ENCODE assay signal across 11 cellular contexts in the genomic region with DNA sequence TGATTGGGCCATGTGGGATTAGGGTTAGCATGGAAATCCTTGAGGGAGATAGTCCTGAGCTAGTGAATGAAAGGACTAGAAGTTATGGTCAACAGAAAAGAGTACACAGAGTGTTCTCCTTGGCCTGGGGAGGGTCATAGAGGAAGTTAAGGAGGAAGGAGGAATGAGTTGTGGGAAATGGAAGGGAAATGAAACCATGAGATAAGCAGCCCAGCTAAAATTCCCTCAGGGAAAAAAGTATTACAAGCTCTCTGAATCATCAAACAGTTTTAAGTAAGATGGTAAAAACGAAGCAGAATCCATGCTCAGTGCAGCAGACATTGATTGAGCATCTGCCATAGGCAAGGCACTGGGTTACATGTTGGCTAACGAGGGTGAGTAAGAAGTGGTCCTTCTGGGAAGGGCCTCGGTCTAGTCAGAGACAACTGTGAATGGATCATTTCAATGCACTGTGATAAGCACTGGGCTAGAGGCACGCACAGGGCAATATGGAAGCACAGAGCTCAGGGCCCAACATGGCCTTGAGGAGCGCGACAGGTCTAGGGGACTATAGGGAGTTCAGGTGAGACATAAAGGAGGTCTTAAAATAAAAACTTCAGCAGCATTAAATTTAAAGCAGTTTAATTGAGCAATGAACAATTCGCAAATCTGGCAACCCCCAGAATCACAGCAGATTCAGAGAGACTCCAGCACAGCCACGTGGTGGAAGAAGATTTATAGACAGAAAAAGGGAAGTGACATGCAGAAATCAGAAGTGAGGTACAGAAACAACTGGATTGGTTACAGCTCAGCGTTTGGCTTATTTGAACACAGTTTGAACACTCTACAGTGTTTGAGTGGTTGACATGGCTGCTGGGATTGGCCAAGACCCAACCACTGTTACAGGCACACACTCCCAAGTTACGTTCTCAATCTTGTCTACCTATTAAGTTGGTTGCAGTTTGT.
A peak's percentile ranks its signal among the peaks of the same experiment; 100 is the strongest.
DNase-seq lines count a peak whose midpoint lies in the region; ATAC-seq and TF ChIP-seq lines count a peak whose summit lies in the region.
"Had no signal": no experiment of that assay in that cellular context is flagged by ENCODE, and none has a peak within 500 bp of the region (broad histone marks: within the 10 kb centered on the region; RNA-seq: fewer than 3 reads in every experiment).

No MANE protein-coding gene starts in this region.

- H3K4me3 ChIP-seq in fibroblast of pulmonary artery (replicated peaks; ENCODE audit: low read depth, low read length) (no peak overlapping the region), skeletal muscle tissue (ENCODE audit: low read length in 3 of 3) (no peak overlapping the region)

- H3K36me3 Mint-ChIP-seq in HFFc6 (ENCODE audit: low read depth) = peaks cover 29% of the 10 kb centered on the region
- H3K36me3 Mint-ChIP-seq in activated CD8-positive, alpha-beta T cell treated with anti-CD3 and anti-CD28 coated beads, Interleukin-2, amount 10 ng/mL, durations not matched to agents 7 days and 5 days (ENCODE audit: low read depth) = no peaks in the 10 kb centered on the region

- no peaks in the 10 kb centered on the region for H3K36me3 ChIP-seq in skeletal muscle tissue (ENCODE audit: control insufficient read depth in 3 of 3, insufficient read depth in 3 of 3, low read length in 3 of 3)

- peaks cover 4% of the 10 kb centered on the region; the same call in 1 of the 2 replicates for H3K27me3 Mint-ChIP-seq in HFFc6 (ENCODE audit: insufficient read depth)
- H3K27me3 Mint-ChIP-seq in activated CD8-positive, alpha-beta T cell treated with anti-CD3 and anti-CD28 coated beads, Interleukin-2, amount 10 ng/mL, durations not matched to agents 7 days and 5 days (ENCODE audit: low read depth) = no peaks in the 10 kb centered on the region

- peaks cover 87% of the 10 kb centered on the region for H3K4me1 Mint-ChIP-seq in HFFc6 (ENCODE audit: low read depth)
- H3K4me1 Mint-ChIP-seq in activated CD8-positive, alpha-beta T cell treated with anti-CD3 and anti-CD28 coated beads, Interleukin-2, amount 10 ng/mL, durations not matched to agents 7 days and 5 days (ENCODE audit: low read depth) = peaks cover 2% of the 10 kb centered on the region

- POLR2A ChIA-PET in activated CD8-positive, alpha-beta T cell treated with anti-CD3 and anti-CD28 coated beads, Interleukin-2, amount 10 ng/mL, durations not matched to agents 7 days and 5 days (lab: Charles Lee) = no interaction called here

- peaks cover 26% of the 10 kb centered on the region for H3K9me3 Mint-ChIP-seq in HFFc6
- peaks cover 5% of the 10 kb centered on the region for H3K9me3 Mint-ChIP-seq in activated CD8-positive, alpha-beta T cell treated with anti-CD3 and anti-CD28 coated beads, Interleukin-2, amount 10 ng/mL, durations not matched to agents 7 days and 5 days (ENCODE audit: insufficient read depth)

- peaks cover 4 to 5% (median 5%) of the 10 kb centered on the region in 3 donors for H3K4me1 ChIP-seq in skeletal muscle tissue (ENCODE audit: control insufficient read depth in 3 of 3, insufficient read depth in 3 of 3, low read length in 3 of 3)

- no peaks in the 10 kb centered on the region for H3K27me3 ChIP-seq in skeletal muscle tissue (ENCODE audit: control insufficient read depth in 3 of 3, insufficient read depth in 3 of 3, low read length in 3 of 3)

- ATAC-seq in activated CD8-positive, alpha-beta T cell treated with anti-CD3 and anti-CD28 coated beads, Interleukin-2, amount 10 ng/mL, durations not matched to agents 7 days and 5 days = no peak
- no peak for ATAC-seq in HG02970 (IDR thresholded peaks at IDR 0.05; ENCODE audit: low FRiP score, unreplicated experiment)

- DNase-seq in HFFc6 (peak; percentile 54), SIG-M5 (lab: John Stamatoyannopoulos, UW) (peak; percentile 65), fibroblast of pulmonary artery (ENCODE audit: low read depth) (peak; percentile 53), GM20000 (ENCODE audit: low spot score) (no peak)
- no peak for DNase-seq in activated CD8-positive, alpha-beta T cell treated with anti-CD3 and anti-CD28 coated beads, Interleukin-2, amount 10 ng/mL, durations not matched to agents 7 days and 5 days
- DNase-seq in stimulated activated CD4-positive, alpha-beta T cell treated with anti-CD3 and anti-CD28 coated beads, Interleukin-1b, Interleukin-23, amount 100 ng/mL, for 48 hours = no peak
- DNase-seq: activated CD8-positive, alpha-beta memory T cell treated with anti-CD3 and anti-CD28 coated beads, Interleukin-2, amount 50 U/mL, for 4 hours; NCI-H146; SHP77 had no signal

- TF ChIP-seq CTCF in HFFc6 (IDR thresholded peaks at IDR 0.05) (no peak), fibroblast of pulmonary artery (IDR thresholded peaks at IDR 0.05; ENCODE audit: low read length, missing control alignments) (no peak), GM20000 (IDR thresholded peaks at IDR 0.05; ENCODE audit: extremely low read depth, missing control alignments) (no peak)

- no peaks in the 10 kb centered on the region for H3K9me3 ChIP-seq in skeletal muscle tissue (ENCODE audit: control insufficient read depth in 3 of 3, low read length in 3 of 3)

- peak overlapping the region; percentile 71 for H3K4me3 Mint-ChIP-seq in HFFc6
- H3K4me3 Mint-ChIP-seq in activated CD8-positive, alpha-beta T cell treated with anti-CD3 and anti-CD28 coated beads, Interleukin-2, amount 10 ng/mL, durations not matched to agents 7 days and 5 days = no peak overlapping the region

- H3K27ac ChIP-seq in skeletal muscle tissue (ENCODE audit: low read depth, low read length) = peak overlapping the region; percentile 6

- H3K9ac ChIP-seq in skeletal muscle tissue (ENCODE audit: low read depth in 1 of 3, low read length in 3 of 3) = no peak overlapping the region

- CTCF ChIA-PET in activated CD8-positive, alpha-beta T cell treated with anti-CD3 and anti-CD28 coated beads, Interleukin-2, amount 10 ng/mL, durations not matched to agents 7 days and 5 days (lab: Charles Lee) = no interaction called here

- peak overlapping the region; percentile 92 for H3K27ac Mint-ChIP-seq in HFFc6
- H3K27ac Mint-ChIP-seq in activated CD8-positive, alpha-beta T cell treated with anti-CD3 and anti-CD28 coated beads, Interleukin-2, amount 10 ng/mL, durations not matched to agents 7 days and 5 days = no peak overlapping the region

Comparison
In these comparisons a context has a peak if more than half of its experiments do, and no peak if none do; other contexts are left out.
1. DNase-seq: peak in HFFc6 (single experiment), SIG-M5 (single experiment) and fibroblast of pulmonary artery (single experiment); none in activated CD8-positive, alpha-beta T cell treated with anti-CD3 and anti-CD28 coated beads, Interleukin-2, amount 10 ng/mL, durations not matched to agents 7 days and 5 days (single experiment), stimulated activated CD4-positive, alpha-beta T cell treated with anti-CD3 and anti-CD28 coated beads, Interleukin-1b, Interleukin-23, amount 100 ng/mL, for 48 hours (single experiment) and GM20000 (single experiment).